Comparison of ENCODE assay signal across 6 cellular contexts in the genomic region with DNA sequence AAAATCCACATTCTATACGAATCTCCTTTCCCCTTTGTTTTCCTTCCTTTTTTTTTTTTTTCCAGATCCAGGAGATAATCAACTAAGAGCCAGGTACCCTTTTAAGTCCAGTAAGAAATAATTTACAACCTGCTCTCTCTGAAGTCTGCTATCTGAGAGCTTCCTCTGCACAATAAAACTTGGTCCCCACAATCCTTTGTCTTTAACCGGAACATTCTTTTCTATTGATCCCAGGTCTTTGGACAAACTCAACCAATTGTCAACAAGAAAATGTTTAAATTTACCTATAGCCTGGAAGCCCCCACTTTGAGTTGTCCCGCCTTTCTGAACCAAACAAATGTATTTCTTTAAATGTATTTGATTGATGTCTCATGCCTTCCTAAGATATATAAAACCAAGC. TPM values are rescaled to one million over a fixed set of nuclear protein-coding genes. Genes with fewer than 3 reads are reported as not detected.
"Had no signal": no experiment of that assay in that cellular context is flagged by ENCODE, and none has a peak within 500 bp of the region (broad histone marks: within the 10 kb centered on the region; RNA-seq: fewer than 3 reads in every experiment).

No MANE protein-coding gene starts in this region.

RNA-seq across cellular contexts. Expression of a gene that starts 35.4 kb away (rescaled TPM):
- total RNA-seq: left ventricle myocardium superior, lung microvascular endothelial cell, natural killer cell, spleen, thoracic aorta had no signal
- polyA plus RNA-seq: heart left ventricle had no signal
